In genomic region chr12:65857875-65858274, GRCh38 we compare ENCODE assay signal across 21 cellular contexts. TPM values are rescaled to one million over a fixed set of nuclear protein-coding genes. Genes with fewer than 3 reads are reported as not detected.
"Had no signal": no experiment of that assay in that cellular context is flagged by ENCODE, and none has a peak within 500 bp of the region (broad histone marks: within the 10 kb centered on the region; RNA-seq: fewer than 3 reads in every experiment).

No MANE protein-coding gene starts in this region.

- H3K4me3 Mint-ChIP-seq: activated naive CD8-positive, alpha-beta T cell; activated T-helper 1 cell treated with anti-CD3 and anti-CD28 coated beads, Interleukin-12 subunit alpha, Interleukin-12 subunit beta, Interleukin-2, Interleukin-4 antibody, amounts not matched to agents 30 ng/mL and 10 ng/mL and 1 ng/mL, durations not matched to agents 14 hours and 24 hours and 36 hours; memory B cell; naive thymus-derived CD4-positive, alpha-beta T cell; stimulated activated effector memory CD8-positive, alpha-beta T cell treated with anti-CD3 and anti-CD28 coated beads, Interleukin-12 subunit alpha, Interleukin-12 subunit beta, amount 100 ng/mL, for 72 hours; type B pancreatic cell had no signal

- H3K9me3 ChIP-seq: body of pancreas, colonic mucosa, gastroesophageal sphincter, heart left ventricle, left lung, pancreas, right lobe of liver, stomach, testis had no signal

- H3K27ac ChIP-seq: body of pancreas, colonic mucosa, gastroesophageal sphincter, heart left ventricle, left lung, pancreas, right lobe of liver, stomach, testis had no signal

- H3K4me1 ChIP-seq: body of pancreas, colonic mucosa, gastroesophageal sphincter, heart left ventricle, left lung, pancreas, right lobe of liver, stomach, testis had no signal

- DNase-seq: activated CD4-positive, alpha-beta T cell treated with anti-CD3 and anti-CD28 coated beads, Interleukin-2, amount 50 U/mL, for 4 hours; body of pancreas; central memory CD4-positive, alpha-beta T cell; colonic mucosa; heart left ventricle; kidney; left lung; naive thymus-derived CD4-positive, alpha-beta T cell; pancreas; right lobe of liver; stimulated activated CD4-positive, alpha-beta T cell treated with anti-CD3 and anti-CD28 coated beads, Interleukin-4, amount 100 ng/mL, for 24 hours; stomach; T-helper 2 cell; testis had no signal

- H3K27me3 Mint-ChIP-seq: activated naive CD8-positive, alpha-beta T cell; type B pancreatic cell had no signal

- H3K4me1 Mint-ChIP-seq: memory B cell; naive thymus-derived CD4-positive, alpha-beta T cell; stimulated activated effector memory CD8-positive, alpha-beta T cell treated with anti-CD3 and anti-CD28 coated beads, Interleukin-12 subunit alpha, Interleukin-12 subunit beta, amount 100 ng/mL, for 72 hours had no signal

- H3K27me3 ChIP-seq: body of pancreas, colonic mucosa, gastroesophageal sphincter, heart left ventricle, left lung, pancreas, right lobe of liver, testis had no signal

- H3K36me3 ChIP-seq: colonic mucosa, gastroesophageal sphincter, heart left ventricle, left lung, pancreas, right lobe of liver, stomach had no signal

- H3K36me3 Mint-ChIP-seq: activated naive CD8-positive, alpha-beta T cell; memory B cell; naive thymus-derived CD4-positive, alpha-beta T cell; stimulated activated effector memory CD8-positive, alpha-beta T cell treated with anti-CD3 and anti-CD28 coated beads, Interleukin-12 subunit alpha, Interleukin-12 subunit beta, amount 100 ng/mL, for 72 hours had no signal

- H3K4me3 ChIP-seq: body of pancreas, colonic mucosa, gastroesophageal sphincter, heart left ventricle, left lung, pancreas, right lobe of liver, stomach, testis had no signal

- H3K27ac Mint-ChIP-seq: activated naive CD8-positive, alpha-beta T cell; activated T-helper 1 cell treated with anti-CD3 and anti-CD28 coated beads, Interleukin-12 subunit alpha, Interleukin-12 subunit beta, Interleukin-2, Interleukin-4 antibody, amounts not matched to agents 30 ng/mL and 10 ng/mL and 1 ng/mL, durations not matched to agents 14 hours and 24 hours and 36 hours; memory B cell; naive thymus-derived CD4-positive, alpha-beta T cell; stimulated activated effector memory CD8-positive, alpha-beta T cell treated with anti-CD3 and anti-CD28 coated beads, Interleukin-12 subunit alpha, Interleukin-12 subunit beta, amount 100 ng/mL, for 72 hours; type B pancreatic cell had no signal

- H3K9me3 Mint-ChIP-seq: activated T-helper 1 cell treated with anti-CD3 and anti-CD28 coated beads, Interleukin-12 subunit alpha, Interleukin-12 subunit beta, Interleukin-2, Interleukin-4 antibody, amounts not matched to agents 30 ng/mL and 10 ng/mL and 1 ng/mL, durations not matched to agents 14 hours and 24 hours and 36 hours; memory B cell; naive thymus-derived CD4-positive, alpha-beta T cell; stimulated activated effector memory CD8-positive, alpha-beta T cell treated with anti-CD3 and anti-CD28 coated beads, Interleukin-12 subunit alpha, Interleukin-12 subunit beta, amount 100 ng/mL, for 72 hours; type B pancreatic cell had no signal

RNA-seq across cellular contexts. Expression of gene HMGA2, which starts 33.6 kb away (rescaled TPM):
- total RNA-seq: activated CD8-positive, alpha-beta memory T cell treated with anti-CD3 and anti-CD28 coated beads for 36 hours had no signal
- polyA plus RNA-seq: naive thymus-derived CD4-positive, alpha-beta T cell had no signal
